Comparison of ENCODE assay signal across 8 cellular contexts in the genomic region with DNA sequence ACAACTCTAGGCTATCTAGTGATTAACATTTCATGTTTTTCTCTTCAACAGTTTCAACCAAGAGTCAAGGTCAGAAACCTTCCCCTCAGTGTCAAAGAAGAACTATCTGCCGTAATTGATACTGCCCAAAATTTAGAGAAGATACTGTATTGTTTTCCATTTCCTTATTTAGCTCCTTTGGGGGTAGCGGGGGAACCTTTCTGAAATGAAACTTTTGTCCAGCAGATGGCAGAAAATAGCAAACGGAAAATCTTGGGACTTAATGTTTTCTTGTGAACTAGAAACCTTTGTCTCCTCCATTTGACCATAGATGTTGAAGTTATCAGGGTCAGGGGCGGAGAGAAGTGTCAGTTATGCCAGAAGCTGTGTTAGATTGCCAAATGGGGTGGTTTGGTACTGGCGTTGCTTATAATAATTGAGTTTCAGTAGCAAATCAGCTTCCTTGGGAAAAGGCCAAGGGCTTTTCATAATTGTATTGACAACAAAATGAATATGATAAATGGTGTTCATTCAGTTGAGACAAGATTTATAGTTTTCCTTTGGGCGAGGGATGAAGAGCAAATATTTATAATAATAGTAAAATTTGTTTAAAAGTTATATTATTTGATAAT.
A peak's percentile ranks its signal among the peaks of the same experiment; 100 is the strongest.
DNase-seq lines count a peak whose midpoint lies in the region; ATAC-seq and TF ChIP-seq lines count a peak whose summit lies in the region.

No MANE protein-coding gene starts in this region.

- no peaks in the 10 kb centered on the region for H4K20me1 ChIP-seq in osteoblast (ENCODE audit: insufficient read depth, low read length)

- H3K4me1 ChIP-seq in RWPE2 (ENCODE audit: insufficient read depth, poor library complexity, severe bottlenecking) (no peaks in the 10 kb centered on the region), osteoblast (ENCODE audit: insufficient read depth, low read length) (no peaks in the 10 kb centered on the region)

- H3K27me3 ChIP-seq in RWPE2 (ENCODE audit: insufficient read depth, poor library complexity, severe bottlenecking) (no peaks in the 10 kb centered on the region), osteoblast (ENCODE audit: insufficient read depth, low read length) (no peaks in the 10 kb centered on the region)

- DNase-seq in NCI-H2196 (lab: John Stamatoyannopoulos, UW; ENCODE audit: unreplicated experiment) (peak; percentile 17), NCI-H2196 treated with DMSO at 0.1 percent for 48 hours (lab: John Stamatoyannopoulos, UW; ENCODE audit: unreplicated experiment) (no peak), HS-27A (ENCODE audit: low read depth) (peak; percentile 12), RWPE2 (ENCODE audit: low spot score) (no peak), epithelial cell of proximal tubule (ENCODE audit: low read depth) (peak; percentile 16), osteoblast (ENCODE audit: insufficient read length, low spot score, missing footprints) (peak; percentile 36), NCI-H2029 (lab: John Stamatoyannopoulos, UW) (no peak)
- DNase-seq in activated CD8-positive, alpha-beta memory T cell treated with anti-CD3 and anti-CD28 coated beads, Interleukin-2, amount 50 U/mL, for 4 hours = no peak

- no peaks in the 10 kb centered on the region for H3K9me3 ChIP-seq in RWPE2 (ENCODE audit: severe bottlenecking)
- no peaks in the 10 kb centered on the region for H3K9me3 ChIP-seq in osteoblast (ENCODE audit: low read depth, low read length)

- H3K27ac ChIP-seq in RWPE2 (ENCODE audit: poor library complexity, severe bottlenecking) (no peak overlapping the region), osteoblast (ENCODE audit: low read depth, low read length) (no peak overlapping the region)

- peak; percentile 54; the same call in 1 of the 3 replicates for ATAC-seq in RWPE2 (ENCODE audit: low read depth)

- H3K4me2 ChIP-seq in osteoblast (ENCODE audit: insufficient read depth, low read length) = no peak overlapping the region

- TF ChIP-seq CTCF in RWPE2 (IDR thresholded peaks at IDR 0.05; ENCODE audit: poor library complexity, severe bottlenecking) (peak; percentile 92), epithelial cell of proximal tubule (conservative IDR thresholded peaks at IDR 0.05; ENCODE audit: low read depth, low read length) (peak; percentile 71), osteoblast (IDR thresholded peaks at IDR 0.05; ENCODE audit: extremely low read depth, low read depth, low read length) (peak; percentile 63)

- H2AFZ ChIP-seq in osteoblast (ENCODE audit: low read length) = peak overlapping the region; percentile 49

- H3K79me2 ChIP-seq in osteoblast (ENCODE audit: insufficient read depth, low read length) = no peaks in the 10 kb centered on the region

- no peaks in the 10 kb centered on the region for H3K36me3 ChIP-seq in RWPE2 (ENCODE audit: low read depth)
- no peaks in the 10 kb centered on the region for H3K36me3 ChIP-seq in osteoblast (ENCODE audit: insufficient read depth, low read length)

- H3K4me3 ChIP-seq in RWPE2 (ENCODE audit: severe bottlenecking) (no peak overlapping the region), epithelial cell of proximal tubule (ENCODE audit: low read depth, low read length) (no peak overlapping the region), osteoblast (ENCODE audit: insufficient read depth, low read length) (no peak overlapping the region)

Comparison
In these comparisons a context has a peak if more than half of its experiments do, and no peak if none do; other contexts are left out.
1. DNase-seq: peak in NCI-H2196 (single experiment), HS-27A (single experiment), epithelial cell of proximal tubule (single experiment) and osteoblast (single experiment); none in NCI-H2196 treated with DMSO at 0.1 percent for 48 hours (single experiment), RWPE2 (single experiment), NCI-H2029 (single experiment) and activated CD8-positive, alpha-beta memory T cell treated with anti-CD3 and anti-CD28 coated beads, Interleukin-2, amount 50 U/mL, for 4 hours (single experiment).
2. Peak in every context shown above with its lines, with median percentiles within 50 percentile points of each other: CTCF ChIP-seq.